11 cellular contexts compared by ENCODE assay signal in the genomic region with DNA sequence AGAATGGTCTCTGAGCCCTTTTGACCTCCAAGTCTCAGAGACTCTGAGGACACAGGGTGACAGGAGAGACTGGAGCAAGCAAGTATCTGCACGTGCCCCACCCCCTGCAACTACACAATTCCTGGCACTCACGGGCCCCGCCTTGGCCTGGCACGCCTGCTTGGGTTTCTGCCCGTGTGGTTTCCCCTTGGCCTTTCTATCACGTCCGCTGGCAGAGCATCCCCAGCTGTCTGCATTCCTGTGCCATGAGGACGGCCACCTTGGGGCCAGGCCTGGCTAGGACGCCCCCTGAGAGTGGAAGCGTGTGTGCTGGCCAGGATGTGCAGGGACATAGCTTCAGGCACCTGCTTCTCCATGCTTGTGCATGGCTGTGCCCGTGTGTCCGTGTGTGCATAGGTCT. TPM values are rescaled to one million over a fixed set of nuclear protein-coding genes. Genes with fewer than 3 reads are reported as not detected.
DNase-seq lines count a peak whose midpoint lies in the region; ATAC-seq and TF ChIP-seq lines count a peak whose summit lies in the region.
"Had no signal": no experiment of that assay in that cellular context is flagged by ENCODE, and none has a peak within 500 bp of the region (broad histone marks: within the 10 kb centered on the region; RNA-seq: fewer than 3 reads in every experiment).

No MANE protein-coding gene starts in this region.

- H3K9me3 Mint-ChIP-seq in nephron = no peaks in the 10 kb centered on the region
- H3K9me3 Mint-ChIP-seq: CD4-positive, CD25-positive, alpha-beta regulatory T cell had no signal

- no peak overlapping the region for H3K4me3 ChIP-seq in AG10803 (ENCODE audit: low read length)

- ATAC-seq in esophagus mucosa = peak; percentile 42

- peaks cover 55% of the 10 kb centered on the region for H3K4me1 Mint-ChIP-seq in nephron

- DNase-seq in AG10803 (ENCODE audit: low read depth) (peak; percentile 88), NCI-H510A treated with DMSO at 0.1 percent for 48 hours (lab: John Stamatoyannopoulos, UW) (peak; percentile 71), ecto neural progenitor cell (ENCODE audit: low spot score) (no peak), NCI-H2107 treated with DMSO at 0.1 percent for 48 hours (lab: John Stamatoyannopoulos, UW; ENCODE audit: unreplicated experiment) (no peak)
- DNase-seq in activated CD4-positive, CD25-positive, alpha-beta regulatory T cell treated with anti-CD3 and anti-CD28 coated beads, Interleukin-2, amount 50 U/mL, for 72 hours = no peak
- no peak for DNase-seq in NK-92 treated with Interleukin-12 subunit alpha and Interleukin-12 subunit beta, amount 100 ng/mL, for 24 hours (lab: John Stamatoyannopoulos, UW)
- DNase-seq: CD4-positive, CD25-positive, alpha-beta regulatory T cell; NCI-H1436 had no signal

- H3K27ac Mint-ChIP-seq in nephron = peak overlapping the region in 2 of 3 experiments; percentile 41 to 85
- H3K27ac Mint-ChIP-seq: CD4-positive, CD25-positive, alpha-beta regulatory T cell had no signal

- H3K4me3 Mint-ChIP-seq in nephron = no peak overlapping the region
- H3K4me3 Mint-ChIP-seq: CD4-positive, CD25-positive, alpha-beta regulatory T cell had no signal

- H3K36me3 Mint-ChIP-seq in nephron (ENCODE audit: low read depth) = no peaks in the 10 kb centered on the region
- H3K36me3 Mint-ChIP-seq: CD4-positive, CD25-positive, alpha-beta regulatory T cell had no signal

- TF ChIP-seq CTCF in AG10803 (conservative IDR thresholded peaks at IDR 0.05; ENCODE audit: low read length) (no peak), nephron (IDR thresholded peaks at IDR 0.05; ENCODE audit: unreplicated experiment in 3 of 3) (no peak)

- H3K27me3 Mint-ChIP-seq in nephron (ENCODE audit: low read depth) = peaks cover 13% of the 10 kb centered on the region

RNA-seq across cellular contexts. Expression of gene EDN2, which starts 14.3 kb away (rescaled TPM):
- 4.7 TPM for total RNA-seq in esophagus mucosa
- total RNA-seq: T-helper 2 cell treated with Interferon-gamma antibody and Interleukin-4, amounts not matched to agents 100 ng/mL and 5 ng/mL, for 36 hours had no signal

Comparison
In these comparisons a context has a peak if more than half of its experiments do, and no peak if none do; other contexts are left out.
1. DNase-seq: peak in AG10803 (single experiment) and NCI-H510A treated with DMSO at 0.1 percent for 48 hours (single experiment); none in ecto neural progenitor cell (single experiment), activated CD4-positive, CD25-positive, alpha-beta regulatory T cell treated with anti-CD3 and anti-CD28 coated beads, Interleukin-2, amount 50 U/mL, for 72 hours (single experiment), NCI-H2107 treated with DMSO at 0.1 percent for 48 hours (single experiment) and NK-92 treated with Interleukin-12 subunit alpha and Interleukin-12 subunit beta, amount 100 ng/mL, for 24 hours (single experiment).